Comparison of ENCODE assay signal across 14 cellular contexts in the genomic region with DNA sequence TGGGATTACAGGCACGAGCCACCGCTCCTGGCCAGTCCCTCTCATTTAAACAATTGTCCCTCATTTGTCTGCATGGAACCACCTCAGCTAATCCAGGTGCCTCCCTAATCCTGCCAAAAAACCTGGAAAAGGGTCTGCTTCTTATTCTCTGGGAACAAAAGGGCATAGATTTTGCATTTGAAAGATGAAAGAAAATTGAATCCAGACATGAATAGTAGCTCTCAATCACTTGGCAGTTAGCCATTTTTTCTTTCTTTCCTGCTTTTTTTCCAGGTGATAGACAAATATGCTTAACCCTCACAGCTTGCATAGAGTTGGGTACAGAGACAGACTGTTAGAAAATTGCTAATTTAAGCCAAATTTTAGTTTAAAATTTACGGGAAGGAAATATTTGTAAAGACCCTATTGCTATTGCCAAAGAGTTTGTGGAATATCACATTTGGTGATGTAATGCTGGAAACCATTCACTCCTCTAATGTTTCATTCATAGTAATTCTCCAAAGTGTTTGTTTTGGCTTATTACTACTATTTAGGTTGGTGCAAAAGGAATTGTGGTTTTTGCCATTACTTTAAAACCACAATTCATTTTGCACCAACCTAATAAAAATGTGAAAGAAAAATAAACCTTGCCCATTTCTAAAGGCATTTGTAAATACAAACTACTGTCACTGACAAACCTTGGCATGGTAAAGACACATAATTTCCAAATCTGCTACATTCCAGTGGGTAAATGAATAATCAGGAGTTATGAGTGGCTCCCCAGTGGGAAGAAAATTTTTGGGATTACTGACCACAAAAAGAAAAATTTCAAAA.
DNase-seq lines count a peak whose midpoint lies in the region; ATAC-seq, FAIRE-seq and TF ChIP-seq lines count a peak whose summit lies in the region.
"Had no signal": no experiment of that assay in that cellular context is flagged by ENCODE, and none has a peak within 500 bp of the region (broad histone marks: within the 10 kb centered on the region; RNA-seq: fewer than 3 reads in every experiment).

No MANE protein-coding gene starts in this region.

- H3K4me1 ChIP-seq in K562 (replicated peaks in 1 of 2; ENCODE audit: control insufficient read depth in 2 of 2, insufficient read depth in 2 of 2, low read length in 2 of 2) (peaks cover 5 to 11% of the 10 kb centered on the region in 2 experiments; a peak in 4 of 5 replicates), body of pancreas (no peaks in the 10 kb centered on the region)

- no peaks in the 10 kb centered on the region for H3K9me1 ChIP-seq in K562 (ENCODE audit: control insufficient read depth, insufficient read depth, low read length)

- H3K4me3 ChIP-seq in K562 (no peak overlapping the region), body of pancreas (no peak overlapping the region)

- TF ChIP-seq POLR2A in K562 (conservative IDR thresholded peaks at IDR 0.05), result no peak
- TF ChIP-seq POLR2A in body of pancreas (IDR thresholded peaks at IDR 0.05), result no peak

- POLR2A ChIA-PET in K562 (lab: Yijun Ruan, JAX), result no interaction called here

- H3K27ac Mint-ChIP-seq in osteocyte (ENCODE audit: unreplicated experiment), result peak overlapping the region; percentile 38
- H3K27ac Mint-ChIP-seq: memory B cell, type B pancreatic cell had no signal

- H3K79me2 ChIP-seq in K562 (ENCODE audit: control insufficient read depth, insufficient read depth, low read length), result no peaks in the 10 kb centered on the region; the same call in 2 of the 3 replicates

- CTCF ChIA-PET in K562 (lab: Yijun Ruan, JAX; ENCODE audit: low intra/inter-chr PET ratio), result no interaction called here

- H3K4me3 Mint-ChIP-seq in osteocyte (ENCODE audit: unreplicated experiment), result no peak overlapping the region
- H3K4me3 Mint-ChIP-seq: memory B cell, type B pancreatic cell had no signal

- intact Hi-C loops in K562 (cut with micrococcal nuclease), result no loop called here
- intact Hi-C loops in body of pancreas (cut with DNase I), result no loop called here

- BruUV-seq in K562 (replicated peaks; lab: Mats Ljungman, UMichigan), result no TSS peak

- TF ChIP-seq EP300 in K562 (IDR thresholded peaks at IDR 0.05; ENCODE audit: low read length), result no peak

- H3K27me3 ChIP-seq in K562 (ENCODE audit: control insufficient read depth in 2 of 2, insufficient read depth in 2 of 2, low read length in 2 of 2) (no peaks in the 10 kb centered on the region), body of pancreas (no peaks in the 10 kb centered on the region)

- ATAC-seq in K562 (no peak), body of pancreas (no peak), GM21723 (IDR thresholded peaks at IDR 0.05; ENCODE audit: unreplicated experiment) (no peak)

- peaks cover 6% of the 10 kb centered on the region for H3K36me3 Mint-ChIP-seq in osteocyte (ENCODE audit: unreplicated experiment)

- 64% methylated on average over 1 of the region's 3 CpGs for WGBS in K562 (ENCODE audit: insufficient coverage, low coverage, missing lambda C conversion rate)
- 81 to 84% methylated on average over 3 of the region's 3 CpGs for WGBS in body of pancreas, 2 donors

- in situ Hi-C loops in K562 (cut with MboI), result no loop called here

- H2AFZ ChIP-seq in K562 (ENCODE audit: low read depth, low read length), result no peak overlapping the region

- peaks cover 16% of the 10 kb centered on the region for H3K9me3 Mint-ChIP-seq in osteocyte (ENCODE audit: unreplicated experiment)

- no peak overlapping the region for H3K9ac ChIP-seq in K562 (ENCODE audit: insufficient read depth in 1 of 2, low read depth in 2 of 2, low read length in 2 of 2)

- TF ChIP-seq CTCF in K562 (IDR thresholded peaks at IDR 0.05 in 2 of 3, conservative IDR thresholded peaks at IDR 0.05 in 1 of 3; ENCODE audit: insufficient read depth in 2 of 3, low read depth in 1 of 3, low read length in 3 of 3) (no peak), osteocyte (IDR thresholded peaks at IDR 0.05) (no peak), body of pancreas (IDR thresholded peaks at IDR 0.05) (no peak)

- H3K36me3 ChIP-seq in K562 (ENCODE audit: control insufficient read depth, insufficient read depth, low read length) (no peaks in the 10 kb centered on the region), body of pancreas (replicated peaks in 1 of 2; ENCODE audit: insufficient read depth in 1 of 2, low read depth in 2 of 2) (no peaks in the 10 kb centered on the region)

- no peaks in the 10 kb centered on the region for H3K27me3 Mint-ChIP-seq in osteocyte (ENCODE audit: unreplicated experiment)
- H3K27me3 Mint-ChIP-seq: memory B cell, type B pancreatic cell had no signal

- no peaks in the 10 kb centered on the region for H4K20me1 ChIP-seq in K562 (replicated peaks; ENCODE audit: control insufficient read depth, insufficient read depth, low read length)

- no peak for TF ChIP-seq RAD21 in K562 (CRISPR knock-in tag; conservative IDR thresholded peaks at IDR 0.05 in 1 of 2, IDR thresholded peaks at IDR 0.05 in 1 of 2)

- H3K4me2 ChIP-seq in K562 (ENCODE audit: insufficient read depth, low read length), result no peak overlapping the region

- peaks cover 37% of the 10 kb centered on the region for H3K4me1 Mint-ChIP-seq in osteocyte (ENCODE audit: unreplicated experiment)

- no peak for FAIRE-seq in K562 (lab: Jason Lieb, UNC)
- FAIRE-seq: GM18507 had no signal

- peak; percentile 67 for DNase-seq in EL
- peak; percentile 87 for DNase-seq in NCI-H1105 treated with DMSO at 0.1 percent for 48 hours (lab: John Stamatoyannopoulos, UW)
- no peak for DNase-seq in K562 (ENCODE audit: extremely low read depth in 1 of 4, low spot score in 3 of 4)
- no peak for DNase-seq in osteocyte (ENCODE audit: extremely low spot score, unreplicated experiment)
- DNase-seq in body of pancreas, result no peak
- DNase-seq in NK-92 treated with Interleukin-12 subunit alpha and Interleukin-12 subunit beta, amount 100 ng/mL, for 24 hours (lab: John Stamatoyannopoulos, UW), result no peak
- no peak for DNase-seq in DMS 273 treated with DMSO at 0.1 percent for 48 hours (lab: John Stamatoyannopoulos, UW)
- DNase-seq: cerebellar nuclear complex, NCI-H1694 treated with DMSO at 0.1 percent for 48 hours, posterior cingulate gyrus had no signal

- H3K27ac ChIP-seq in K562 (ENCODE audit: extremely low read depth, low read depth, low read length) (no peak overlapping the region), body of pancreas (no peak overlapping the region)

- H3K9me3 ChIP-seq in K562 (replicated peaks; ENCODE audit: control insufficient read depth, insufficient read depth, low read depth, low read length) (no peaks in the 10 kb centered on the region), body of pancreas (no peaks in the 10 kb centered on the region)

TF ChIP-seq in K562, 482 proteins besides CTCF, POLR2A, EP300 and RAD21:
- TF ChIP-seq NFIC (IDR thresholded peaks at IDR 0.05) (peak; percentile 52), SP2 (IDR thresholded peaks at IDR 0.05; ENCODE audit: extremely low read depth, low read depth, low read length, poor library complexity, severe bottlenecking) (no peak)

Comparison
In these comparisons a context has a peak if more than half of its experiments do, and no peak if none do; other contexts are left out.
1. DNase-seq: peak in EL (single experiment) and NCI-H1105 treated with DMSO at 0.1 percent for 48 hours (single experiment); none in K562 (0 of 4), osteocyte (single experiment), body of pancreas (0 of 4), NK-92 treated with Interleukin-12 subunit alpha and Interleukin-12 subunit beta, amount 100 ng/mL, for 24 hours (single experiment) and DMS 273 treated with DMSO at 0.1 percent for 48 hours (single experiment).